In the genomic region with DNA sequence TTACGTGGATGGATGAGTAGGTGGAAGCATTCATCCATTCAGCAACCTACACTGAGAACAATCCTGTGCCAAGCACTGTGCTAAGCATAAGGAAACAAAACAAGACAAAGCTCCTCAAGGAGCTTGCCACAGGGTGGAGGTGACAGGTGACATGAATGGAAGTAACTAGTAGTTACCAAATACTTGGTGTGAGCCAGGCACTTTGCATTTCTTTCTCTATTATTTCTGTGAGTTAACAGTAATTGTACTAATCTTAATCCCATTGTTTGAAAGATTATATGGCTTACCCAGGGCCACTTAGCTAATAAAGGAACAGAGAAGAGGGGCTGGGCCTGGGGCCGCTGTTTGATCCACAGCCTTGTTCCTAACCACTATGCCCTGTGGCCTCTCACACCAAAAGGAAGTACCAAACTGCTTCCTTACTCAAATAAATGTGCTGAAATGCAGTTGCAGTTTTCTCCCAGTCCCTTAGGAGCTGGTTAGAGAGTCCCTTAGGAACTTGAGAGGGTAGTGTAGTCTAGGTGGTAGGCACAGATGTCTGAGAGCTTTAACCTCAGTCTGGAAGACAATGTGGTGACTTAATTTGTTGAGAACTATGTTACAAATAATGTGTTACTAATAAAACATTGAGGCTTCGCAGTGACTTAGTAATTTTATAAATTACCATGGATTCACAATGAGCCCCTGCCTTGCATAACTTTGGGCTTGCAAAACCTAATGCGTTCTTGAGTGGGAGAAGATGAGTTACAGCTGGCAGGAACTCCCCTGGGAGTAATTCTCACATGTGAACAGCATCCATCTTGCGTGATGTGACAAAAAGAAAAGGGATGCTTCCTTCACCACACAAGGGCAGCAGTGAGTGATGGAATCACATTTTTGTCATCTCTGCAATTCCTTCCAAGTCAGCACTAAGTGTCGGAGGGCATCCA, we compare ENCODE assay signal across 11 cellular contexts.
DNase-seq lines count a peak whose midpoint lies in the region; ATAC-seq and TF ChIP-seq lines count a peak whose summit lies in the region.
"Had no signal": no experiment of that assay in that cellular context is flagged by ENCODE, and none has a peak within 500 bp of the region (broad histone marks: within the 10 kb centered on the region; RNA-seq: fewer than 3 reads in every experiment).

No MANE protein-coding gene starts in this region.

- no peaks in the 10 kb centered on the region for H3K9me3 Mint-ChIP-seq in activated CD4-positive, alpha-beta T cell treated with anti-CD3 and anti-CD28 coated beads for 36 hours (ENCODE audit: low read depth)
- H3K9me3 Mint-ChIP-seq in CD8-positive, alpha-beta memory T cell, result no peaks in the 10 kb centered on the region
- no peaks in the 10 kb centered on the region for H3K9me3 Mint-ChIP-seq in immature natural killer cell
- H3K9me3 Mint-ChIP-seq: memory B cell had no signal

- H3K27me3 Mint-ChIP-seq in activated CD4-positive, alpha-beta T cell treated with anti-CD3 and anti-CD28 coated beads for 36 hours, result no peaks in the 10 kb centered on the region
- H3K27me3 Mint-ChIP-seq in CD8-positive, alpha-beta memory T cell, result no peaks in the 10 kb centered on the region
- peaks cover 0 to 2% (median 0%) of the 10 kb centered on the region in 3 donors for H3K27me3 Mint-ChIP-seq in immature natural killer cell (ENCODE audit: low read depth in 3 of 3)
- H3K27me3 Mint-ChIP-seq: memory B cell had no signal

- POLR2A ChIA-PET in activated CD4-positive, alpha-beta T cell treated with anti-CD3 and anti-CD28 coated beads for 36 hours (lab: Charles Lee), result no interaction called here
- POLR2A ChIA-PET in CD8-positive, alpha-beta memory T cell (lab: Charles Lee), result no interaction called here

- peak; percentile 29 for TF ChIP-seq CTCF in osteoblast (IDR thresholded peaks at IDR 0.05; ENCODE audit: extremely low read depth, low read depth, low read length)

- H3K79me2 ChIP-seq in osteoblast (ENCODE audit: insufficient read depth, low read length), result no peaks in the 10 kb centered on the region

- peaks cover 15% of the 10 kb centered on the region for H3K36me3 Mint-ChIP-seq in activated CD4-positive, alpha-beta T cell treated with anti-CD3 and anti-CD28 coated beads for 36 hours (ENCODE audit: low read depth)
- H3K36me3 Mint-ChIP-seq in CD8-positive, alpha-beta memory T cell, result peaks cover 0 to 3% (median 0%) of the 10 kb centered on the region in 3 donors
- H3K36me3 Mint-ChIP-seq in immature natural killer cell, result peaks cover 9 to 20% (median 10%) of the 10 kb centered on the region in 3 donors

- ATAC-seq in activated CD4-positive, alpha-beta T cell treated with anti-CD3 and anti-CD28 coated beads for 36 hours, result no peak

- intact Hi-C loops in activated CD4-positive, alpha-beta T cell treated with anti-CD3 and anti-CD28 coated beads for 36 hours (cut with DNase I, micrococcal nuclease), result no loop called here

- peak overlapping the region; percentile 32 for H3K4me2 ChIP-seq in osteoblast (ENCODE audit: insufficient read depth, low read length)

- H3K9me3 ChIP-seq in osteoblast (ENCODE audit: low read depth, low read length), result no peaks in the 10 kb centered on the region
- no peaks in the 10 kb centered on the region for H3K9me3 ChIP-seq in CD8-positive, alpha-beta memory T cell (ENCODE audit: low read length)

- H3K4me1 Mint-ChIP-seq in activated CD4-positive, alpha-beta T cell treated with anti-CD3 and anti-CD28 coated beads for 36 hours, result peaks cover 11% of the 10 kb centered on the region
- no peaks in the 10 kb centered on the region for H3K4me1 Mint-ChIP-seq in CD8-positive, alpha-beta memory T cell
- no peaks in the 10 kb centered on the region for H3K4me1 Mint-ChIP-seq in immature natural killer cell
- H3K4me1 Mint-ChIP-seq: memory B cell had no signal

- CTCF ChIA-PET in activated CD4-positive, alpha-beta T cell treated with anti-CD3 and anti-CD28 coated beads for 36 hours (lab: Charles Lee), result no interaction called here
- CTCF ChIA-PET in CD8-positive, alpha-beta memory T cell (lab: Charles Lee), result interaction anchor here (0.7 to 1.4 kb wide), 2 partner anchors 11 to 19 kb away, joined by 3 to 6 read pairs; no protein-coding TSS in a partner anchor

- H2AFZ ChIP-seq in osteoblast (ENCODE audit: low read length), result no peak overlapping the region

- no peaks in the 10 kb centered on the region for H3K27me3 ChIP-seq in osteoblast (ENCODE audit: insufficient read depth, low read length)
- H3K27me3 ChIP-seq in CD8-positive, alpha-beta memory T cell (ENCODE audit: insufficient read depth, low read length, poor library complexity, severe bottlenecking), result no peaks in the 10 kb centered on the region

- H3K4me1 ChIP-seq in osteoblast (ENCODE audit: insufficient read depth, low read length), result peaks cover 54% of the 10 kb centered on the region
- no peaks in the 10 kb centered on the region for H3K4me1 ChIP-seq in CD8-positive, alpha-beta memory T cell (ENCODE audit: insufficient read depth, low read length)

- peak; percentile 35 for DNase-seq in Ammon's horn (ENCODE audit: low spot score)
- DNase-seq in NCI-H2171 (lab: John Stamatoyannopoulos, UW), result peak; percentile 37
- DNase-seq in fibroblast of gingiva (ENCODE audit: low read depth), result peak; percentile 100
- DNase-seq in osteoblast (ENCODE audit: insufficient read length, low spot score, missing footprints), result no peak
- no peak for DNase-seq in activated CD4-positive, alpha-beta T cell treated with anti-CD3 and anti-CD28 coated beads for 36 hours
- no peak for DNase-seq in NCI-H1930 (lab: John Stamatoyannopoulos, UW)
- no peak for DNase-seq in CD8-positive, alpha-beta memory T cell
- DNase-seq in immature natural killer cell, result no peak
- DNase-seq: Karpas-422, T-helper 2 cell had no signal

- no peak overlapping the region for H3K4me3 Mint-ChIP-seq in activated CD4-positive, alpha-beta T cell treated with anti-CD3 and anti-CD28 coated beads for 36 hours
- no peak overlapping the region for H3K4me3 Mint-ChIP-seq in CD8-positive, alpha-beta memory T cell
- no peak overlapping the region for H3K4me3 Mint-ChIP-seq in immature natural killer cell
- H3K4me3 Mint-ChIP-seq: memory B cell had no signal

- H4K20me1 ChIP-seq in osteoblast (ENCODE audit: insufficient read depth, low read length), result no peaks in the 10 kb centered on the region

- no peak overlapping the region for H3K4me3 ChIP-seq in osteoblast (ENCODE audit: insufficient read depth, low read length)
- H3K4me3 ChIP-seq in CD8-positive, alpha-beta memory T cell (ENCODE audit: low read length), result no peak overlapping the region

- peaks cover 38% of the 10 kb centered on the region for H3K36me3 ChIP-seq in osteoblast (ENCODE audit: insufficient read depth, low read length)
- no peaks in the 10 kb centered on the region for H3K36me3 ChIP-seq in CD8-positive, alpha-beta memory T cell (ENCODE audit: insufficient read depth, low read length)

- H3K27ac Mint-ChIP-seq in activated CD4-positive, alpha-beta T cell treated with anti-CD3 and anti-CD28 coated beads for 36 hours, result no peak overlapping the region
- peak overlapping the region in 1 of 8 donors; percentile 46 for H3K27ac Mint-ChIP-seq in CD8-positive, alpha-beta memory T cell
- no peak overlapping the region for H3K27ac Mint-ChIP-seq in immature natural killer cell
- H3K27ac Mint-ChIP-seq: memory B cell had no signal

- H3K27ac ChIP-seq in osteoblast (ENCODE audit: low read depth, low read length), result peak overlapping the region; percentile 94
- H3K27ac ChIP-seq in CD8-positive, alpha-beta memory T cell (ENCODE audit: low read depth, low read length), result no peak overlapping the region

Comparison
In these comparisons a context has a peak if more than half of its experiments do, and no peak if none do; other contexts are left out.
1. DNase-seq: peak in Ammon's horn (single experiment), NCI-H2171 (single experiment) and fibroblast of gingiva (single experiment); none in osteoblast (single experiment), activated CD4-positive, alpha-beta T cell treated with anti-CD3 and anti-CD28 coated beads for 36 hours (single experiment), NCI-H1930 (0 of 2), CD8-positive, alpha-beta memory T cell (0 of 5) and immature natural killer cell (0 of 3).